Comparison of ENCODE assay signal across 16 cellular contexts in the genomic region with DNA sequence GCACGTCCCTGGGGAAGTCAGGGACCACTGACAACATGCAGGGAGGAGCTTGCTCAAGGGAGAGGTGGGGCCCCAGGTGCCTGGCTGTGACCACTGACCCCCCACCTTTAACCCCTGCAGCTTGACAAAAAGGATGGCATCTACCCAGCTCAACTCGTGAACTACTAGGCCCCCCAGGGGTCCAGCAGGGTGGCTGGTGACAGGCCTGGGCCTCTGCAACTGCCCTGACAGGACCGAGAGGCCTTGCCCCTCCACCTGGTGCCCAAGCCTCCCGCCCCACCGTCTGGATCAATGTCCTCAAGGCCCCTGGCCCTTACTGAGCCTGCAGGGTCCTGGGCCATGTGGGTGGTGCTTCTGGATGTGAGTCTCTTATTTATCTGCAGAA. TPM values are rescaled to one million over a fixed set of nuclear protein-coding genes. Genes with fewer than 3 reads are reported as not detected.
DNase-seq lines count a peak whose midpoint lies in the region; ATAC-seq and TF ChIP-seq lines count a peak whose summit lies in the region.
"Had no signal": no experiment of that assay in that cellular context is flagged by ENCODE, and none has a peak within 500 bp of the region (broad histone marks: within the 10 kb centered on the region; RNA-seq: fewer than 3 reads in every experiment).

No MANE protein-coding gene starts in this region.

- H3K27ac Mint-ChIP-seq in glutamatergic neuron (ENCODE audit: unreplicated experiment) = no peak overlapping the region
- H3K27ac Mint-ChIP-seq: mesothelial cell of epicardium had no signal

- H3K36me3 ChIP-seq in RWPE2 (ENCODE audit: low read depth) = peaks cover 40% of the 10 kb centered on the region
- H3K36me3 ChIP-seq in neutrophil = peaks cover 77% of the 10 kb centered on the region
- H3K36me3 ChIP-seq: ovary had no signal

- H3K9me3 Mint-ChIP-seq in glutamatergic neuron (ENCODE audit: unreplicated experiment) = peaks cover 2% of the 10 kb centered on the region
- H3K9me3 Mint-ChIP-seq: mesothelial cell of epicardium had no signal

- peak overlapping the region; percentile 55; the same call in 1 of the 2 replicates for H3K27ac ChIP-seq in 22Rv1
- H3K27ac ChIP-seq in RWPE2 (ENCODE audit: poor library complexity, severe bottlenecking) = peak overlapping the region; percentile 77
- peak overlapping the region; percentile 13 for H3K27ac ChIP-seq in neutrophil

- peaks cover 8% of the 10 kb centered on the region for H3K27me3 Mint-ChIP-seq in glutamatergic neuron (ENCODE audit: unreplicated experiment)

- DNase-seq in RWPE2 (ENCODE audit: low spot score) (peak; percentile 53), glutamatergic neuron (peak; percentile 15), NCI-H446 treated with DMSO at 0.1 percent for 48 hours (lab: John Stamatoyannopoulos, UW) (no peak), DMS153 (lab: John Stamatoyannopoulos, UW) (no peak)
- no peak for DNase-seq in effector CD4-positive, alpha-beta T cell
- DNase-seq: ACHN, activated gamma-delta T cell, foreskin fibroblast, NCI-H187 treated with DMSO at 0.1 percent for 48 hours, NCI-H510A had no signal

- ATAC-seq in RWPE2 (ENCODE audit: low read depth) (no peak), HG03095 (IDR thresholded peaks at IDR 0.05; ENCODE audit: unreplicated experiment) (no peak)

- H3K27me3 ChIP-seq in RWPE2 (ENCODE audit: insufficient read depth, poor library complexity, severe bottlenecking) = no peaks in the 10 kb centered on the region
- H3K27me3 ChIP-seq in neutrophil = no peaks in the 10 kb centered on the region
- H3K27me3 ChIP-seq: ovary had no signal

- H3K36me3 Mint-ChIP-seq in glutamatergic neuron (ENCODE audit: unreplicated experiment) = no peaks in the 10 kb centered on the region

- TF ChIP-seq CTCF in 22Rv1 (IDR thresholded peaks at IDR 0.05) = no peak
- no peak for TF ChIP-seq CTCF in RWPE2 (IDR thresholded peaks at IDR 0.05; ENCODE audit: poor library complexity, severe bottlenecking)
- no peak for TF ChIP-seq CTCF in glutamatergic neuron (IDR thresholded peaks at IDR 0.05; ENCODE audit: partially characterized antibody, unreplicated experiment)
- TF ChIP-seq CTCF in neutrophil (IDR thresholded peaks at IDR 0.05) = no peak

- H3K4me3 ChIP-seq in RWPE2 (ENCODE audit: severe bottlenecking) (no peak overlapping the region), neutrophil (ENCODE audit: low read depth in 1 of 2, low read length in 1 of 2) (no peak overlapping the region)
- H3K4me3 ChIP-seq: ovary, smooth muscle cell had no signal

- H3K9me3 ChIP-seq in RWPE2 (ENCODE audit: severe bottlenecking) (no peaks in the 10 kb centered on the region), neutrophil (no peaks in the 10 kb centered on the region)
- H3K9me3 ChIP-seq: ovary had no signal

- H3K4me1 ChIP-seq in RWPE2 (ENCODE audit: insufficient read depth, poor library complexity, severe bottlenecking) (peaks cover 11% of the 10 kb centered on the region), neutrophil (ENCODE audit: control insufficient read depth in 1 of 2, insufficient read depth in 1 of 2, low read depth in 1 of 2, low read length in 1 of 2) (peaks cover 8 to 15% of the 10 kb centered on the region in 2 experiments)

- H3K4me3 Mint-ChIP-seq in glutamatergic neuron (ENCODE audit: unreplicated experiment) = no peak overlapping the region
- H3K4me3 Mint-ChIP-seq: mesothelial cell of epicardium had no signal

- H3K4me1 Mint-ChIP-seq in glutamatergic neuron (ENCODE audit: low read depth, unreplicated experiment) = peaks cover 2% of the 10 kb centered on the region

RNA-seq across cellular contexts. Expression of a gene that starts 26.3 kb away (rescaled TPM):
- 19.3 TPM for total RNA-seq in glutamatergic neuron (ENCODE audit: unreplicated experiment)

RNA-seq across cellular contexts. Expression of a gene that starts 34.3 kb away (rescaled TPM):
- 19.7 TPM for total RNA-seq in glutamatergic neuron (ENCODE audit: unreplicated experiment)

Comparison
In these comparisons a context has a peak if more than half of its experiments do, and no peak if none do; other contexts are left out.
1. H3K27ac ChIP-seq: peak in every context shown above with its lines; median percentile 77 in RWPE2; 55 in 22Rv1; 13 in neutrophil.
2. DNase-seq: peak in RWPE2 (single experiment) and glutamatergic neuron (single experiment); none in NCI-H446 treated with DMSO at 0.1 percent for 48 hours (single experiment), DMS153 (single experiment) and effector CD4-positive, alpha-beta T cell (single experiment).